8 cellular contexts compared by ENCODE assay signal in genomic region chr9:17134843-17135577, GRCh38. TPM values are rescaled to one million over a fixed set of nuclear protein-coding genes. Genes with fewer than 3 reads are reported as not detected.
DNase-seq lines count a peak whose midpoint lies in the region; ATAC-seq and TF ChIP-seq lines count a peak whose summit lies in the region.

Gene CNTLN (plus strand): TSS chr9:17135040. CDS start chr9:17135066, 26 bp downstream.

- peaks cover 60% of the 10 kb centered on the region for H3K27me3 Mint-ChIP-seq in activated naive CD8-positive, alpha-beta T cell treated with anti-CD3 and anti-CD28 coated beads for 36 hours

- no peaks in the 10 kb centered on the region for H3F3A ChIP-seq in PC-9 (ENCODE audit: insufficient read depth, low read depth)

- H3K9me3 Mint-ChIP-seq in activated naive CD8-positive, alpha-beta T cell treated with anti-CD3 and anti-CD28 coated beads for 36 hours, result peaks cover 2% of the 10 kb centered on the region

- H3K4me3 ChIP-seq in PC-9 (peak within 1 kb of the TSS; percentile 84), cardiac muscle cell (peak within 1 kb of the TSS; percentile 87), tibial nerve (peak within 1 kb of the TSS; percentile 56 to 85 (median 80))

- H3K27ac Mint-ChIP-seq in activated naive CD8-positive, alpha-beta T cell treated with anti-CD3 and anti-CD28 coated beads for 36 hours, result no peak within 1 kb of the TSS

- TF ChIP-seq EP300 in Ishikawa (IDR thresholded peaks at IDR 0.05; ENCODE audit: borderline replicate concordance), result no peak
- TF ChIP-seq EP300 in tibial nerve (IDR thresholded peaks at IDR 0.05), result peak; percentile 67 to 84

- H3K4me1 Mint-ChIP-seq in activated naive CD8-positive, alpha-beta T cell treated with anti-CD3 and anti-CD28 coated beads for 36 hours, result peaks cover 8% of the 10 kb centered on the region

- BruUV-seq in PC-9 (replicated peaks; lab: Mats Ljungman, UMichigan), result TSS peak; percentile 40

- ATAC-seq in GM21447 (IDR thresholded peaks at IDR 0.05; ENCODE audit: unreplicated experiment), result peak; percentile 52
- peak; percentile 93 for ATAC-seq in omental fat pad (ENCODE audit: low FRiP score)

- H3K4me3 Mint-ChIP-seq in activated naive CD8-positive, alpha-beta T cell treated with anti-CD3 and anti-CD28 coated beads for 36 hours, result peak within 1 kb of the TSS; percentile 60

- no peaks in the 10 kb centered on the region for H4K20me1 ChIP-seq in PC-9 (ENCODE audit: insufficient read depth)

- H3K36me3 ChIP-seq in PC-9 (ENCODE audit: low read depth), result no peaks in the 10 kb centered on the region
- H3K36me3 ChIP-seq in cardiac muscle cell, result no peaks in the 10 kb centered on the region
- H3K36me3 ChIP-seq in tibial nerve, result no peaks in the 10 kb centered on the region

- no peak for TF ChIP-seq CTCF in PC-9 (conservative IDR thresholded peaks at IDR 0.05)
- no peak for TF ChIP-seq CTCF in cardiac muscle cell (IDR thresholded peaks at IDR 0.05; ENCODE audit: low read depth, low read length)
- TF ChIP-seq CTCF in omental fat pad (IDR thresholded peaks at IDR 0.05), result no peak
- TF ChIP-seq CTCF in tibial nerve (IDR thresholded peaks at IDR 0.05), result peak in 1 of 5 experiments; percentile 30

- in situ Hi-C loops in Caki2 (cut with HindIII; ENCODE audit: low pct_unique_long_range_greater_than_20kb, low sequenced_read_pairs), result no loop called here

- no peaks in the 10 kb centered on the region for H3K79me2 ChIP-seq in PC-9 (ENCODE audit: low read depth)

- 0 to 1% methylated on average over 49 to 56 of the region's 73 CpGs for WGBS in tibial nerve, 2 donors

- peak within 1 kb of the TSS; percentile 99 for H2AFZ ChIP-seq in PC-9

- peak within 1 kb of the TSS; percentile 77 for H3K4me2 ChIP-seq in PC-9

- H3K27me3 ChIP-seq in PC-9 (ENCODE audit: insufficient read depth, low read depth) (no peaks in the 10 kb centered on the region), cardiac muscle cell (peaks cover 20% of the 10 kb centered on the region), tibial nerve (no peaks in the 10 kb centered on the region)

- intact Hi-C loops in PC-9 (cut with micrococcal nuclease; ENCODE audit: unreplicated experiment), result no loop called here

- peak; percentile 58 to 71 for TF ChIP-seq POLR2A in tibial nerve (IDR thresholded peaks at IDR 0.05)

- DNase-seq in Caki2 (ENCODE audit: low read depth) (peak; percentile 82), PC-9 (peak; percentile 49 to 87), cardiac muscle cell (ENCODE audit: low read depth in 1 of 2, low spot score in 1 of 2) (peak; percentile 90 to 97), omental fat pad (ENCODE audit: low spot score) (peak; percentile 77), tibial nerve (ENCODE audit: low spot score in 2 of 2) (peak; percentile 92)
- peak; percentile 58 for DNase-seq in activated naive CD8-positive, alpha-beta T cell treated with anti-CD3 and anti-CD28 coated beads for 36 hours

- no peak for TF ChIP-seq RAD21 in Ishikawa (IDR thresholded peaks at IDR 0.05; ENCODE audit: low read depth)

- H3K9me3 ChIP-seq in PC-9 (ENCODE audit: insufficient read depth, low read depth) (no peaks in the 10 kb centered on the region), cardiac muscle cell (ENCODE audit: low read depth) (no peaks in the 10 kb centered on the region), tibial nerve (no peaks in the 10 kb centered on the region)

- H3K4me1 ChIP-seq in PC-9 (replicated peaks; ENCODE audit: insufficient read depth) (0 out of 2 replicates have a peak, but pooled peaks cover 4% of the 10 kb centered on the region), cardiac muscle cell (ENCODE audit: low read depth) (no peaks in the 10 kb centered on the region), tibial nerve (peaks cover 0 to 29% (median 0%) of the 10 kb centered on the region in 4 donors)

- POLR2A ChIA-PET in PC-9 (lab: Charles Lee; ENCODE audit: unreplicated experiment), result no interaction called here

- peaks cover 4% of the 10 kb centered on the region for H3K36me3 Mint-ChIP-seq in activated naive CD8-positive, alpha-beta T cell treated with anti-CD3 and anti-CD28 coated beads for 36 hours

- no peaks in the 10 kb centered on the region for H3K9me2 ChIP-seq in PC-9 (ENCODE audit: insufficient read depth)

- H3K27ac ChIP-seq in PC-9 (no peak within 1 kb of the TSS), cardiac muscle cell (no peak within 1 kb of the TSS), tibial nerve (peak within 1 kb of the TSS; percentile 68 to 91 (median 82))

- CTCF ChIA-PET in PC-9 (lab: Charles Lee), result no interaction called here

TF ChIP-seq in Ishikawa, 13 proteins besides CTCF, POLR2A, EP300 and RAD21:
- peak; percentile 79 for TF ChIP-seq TAF1 (IDR thresholded peaks at IDR 0.05; ENCODE audit: low read depth)
- peak; percentile 67; the same call in 1 of the 2 replicates for TF ChIP-seq USF1 (IDR thresholded peaks at IDR 0.05)
- no peak for TF ChIP-seq CREB1 (IDR thresholded peaks at IDR 0.05; ENCODE audit: low read depth)
- TF ChIP-seq CEBPB (IDR thresholded peaks at IDR 0.05), result no peak
- peak; percentile 57; the same call in 1 of the 2 replicates for TF ChIP-seq TCF12 (IDR thresholded peaks at IDR 0.05; ENCODE audit: low read depth)
- no peak; the same call in 1 of the 2 replicates for TF ChIP-seq FOXM1 (IDR thresholded peaks at IDR 0.05; ENCODE audit: borderline replicate concordance, low read depth)
- TF ChIP-seq REST (IDR thresholded peaks at IDR 0.05; ENCODE audit: low read depth), result no peak
- no peak for TF ChIP-seq EGR1 (IDR thresholded peaks at IDR 0.05)
- peak; percentile 96 for TF ChIP-seq MAX (IDR thresholded peaks at IDR 0.05)
- peak; percentile 29 for TF ChIP-seq TEAD4 (IDR thresholded peaks at IDR 0.05)
- TF ChIP-seq NFIC (IDR thresholded peaks at IDR 0.05), result peak; percentile 94
- TF ChIP-seq ZBTB7A (IDR thresholded peaks at IDR 0.05; ENCODE audit: low read depth), result peak; percentile 43; the same call in 1 of the 2 replicates
- TF ChIP-seq YY1 (IDR thresholded peaks at IDR 0.05; ENCODE audit: low read depth), result peak; percentile 91

RNA-seq across cellular contexts. Expression of gene CNTLN, which starts in this region (rescaled TPM):
- total RNA-seq in Caki2 (2014; rRNA removed; shearing (Covaris generic); ENCODE audit: low replicate concordance), result 6.0 and 8.3 TPM in 2 replicates
- total RNA-seq in PC-9 (2021) (2.5 and 3.6 TPM in 2 replicates), cardiac muscle cell (2.4 and 4.3 TPM in 2 replicates), omental fat pad (10 to 100 TPM in 2 of 4 donors, 1 to 10 TPM in 2; 7.7 to 21.1 (median 13.0) TPM), tibial nerve (10 to 100 TPM; 29.7 to 38.1 (median 34.0) TPM)
- total RNA-seq in activated naive CD8-positive, alpha-beta T cell treated with anti-CD3 and anti-CD28 coated beads for 36 hours, result under 1 TPM; 0.60 to 0.68 TPM
- 2.9 and 3.7 TPM in 2 replicates for polyA plus RNA-seq in cardiac muscle cell

Comparison
In these comparisons a context has a peak if more than half of its experiments do, and no peak if none do; other contexts are left out.
1. Peak in DNase-seq in activated naive CD8-positive, alpha-beta T cell treated with anti-CD3 and anti-CD28 coated beads for 36 hours; RNA of the gene not detected or under 1 TPM.
2. H3K27ac ChIP-seq: peak in tibial nerve (4 of 4); none in PC-9 (single experiment) and cardiac muscle cell (single experiment).
3. Peak in every context shown above with its lines, with median percentiles within 50 percentile points of each other: DNase-seq and H3K4me3 ChIP-seq.